1 cellular context compared by ENCODE assay signal in the genomic region with DNA sequence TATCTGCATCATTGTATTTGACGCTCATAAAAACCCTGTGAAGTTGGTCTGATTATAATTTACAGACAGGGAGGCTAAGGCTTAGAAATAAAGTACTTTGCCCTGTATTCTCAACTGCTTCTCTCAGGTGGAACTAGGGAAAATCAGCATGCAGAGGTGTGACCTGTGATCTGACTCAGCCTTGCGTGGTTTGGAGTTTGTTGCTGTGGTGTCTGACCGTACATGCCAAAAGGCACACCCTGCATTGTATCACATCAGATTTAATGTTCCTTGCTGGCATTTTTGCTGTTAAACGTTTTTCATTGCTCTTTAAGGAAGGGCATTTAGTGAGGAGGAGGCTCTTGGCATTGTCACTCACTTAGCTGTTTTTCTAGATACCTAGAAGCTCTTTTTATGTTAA.
TF ChIP-seq lines count a peak whose summit lies in the region.

No MANE protein-coding gene starts in this region.

TF ChIP-seq in endothelial cell of umbilical vein, 7 proteins besides CTCF, POLR2A, EP300 and RAD21:
- TF ChIP-seq GATA2 (IDR thresholded peaks at IDR 0.05; ENCODE audit: insufficient read depth, insufficient read length, low read depth, low read length) (no peak), FOS (IDR thresholded peaks at IDR 0.05; ENCODE audit: borderline replicate concordance, insufficient read depth, low read length) (peak; percentile 49), JUN (IDR thresholded peaks at IDR 0.05; ENCODE audit: borderline replicate concordance, insufficient read depth, insufficient read length, low read depth) (no peak)
